Comparison of ENCODE assay signal across 25 cellular contexts in the genomic region with DNA sequence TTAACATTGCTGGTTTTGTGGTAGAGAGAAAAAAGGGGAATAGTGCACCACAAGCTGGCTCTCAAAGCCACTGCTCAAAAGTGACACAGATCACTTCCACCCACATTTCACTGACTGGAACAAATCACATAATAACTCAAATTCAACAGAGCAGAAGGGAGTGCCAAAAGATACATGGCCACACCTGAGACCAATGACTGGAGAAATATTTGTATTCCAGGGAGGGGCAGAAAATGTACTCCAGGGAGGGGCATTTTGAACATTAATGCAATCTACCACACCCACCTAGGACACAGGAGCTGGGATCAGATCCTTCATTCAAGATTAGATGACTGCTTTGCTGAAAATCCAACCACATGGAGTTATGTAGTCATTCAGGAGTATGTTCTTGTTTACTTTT. TPM values are rescaled to one million over a fixed set of nuclear protein-coding genes. Genes with fewer than 3 reads are reported as not detected.
A peak's percentile ranks its signal among the peaks of the same experiment; 100 is the strongest.
DNase-seq lines count a peak whose midpoint lies in the region; ATAC-seq and TF ChIP-seq lines count a peak whose summit lies in the region.
"Had no signal": no experiment of that assay in that cellular context is flagged by ENCODE, and none has a peak within 500 bp of the region (broad histone marks: within the 10 kb centered on the region; RNA-seq: fewer than 3 reads in every experiment).

No MANE protein-coding gene starts in this region.

- TF ChIP-seq CTCF in progenitor cell of endocrine pancreas (IDR thresholded peaks at IDR 0.05; ENCODE audit: unreplicated experiment) = no peak

- H3K27me3 ChIP-seq in SJCRH30 = no peaks in the 10 kb centered on the region
- H3K27me3 ChIP-seq: esophagus muscularis mucosa had no signal

- peak; percentile 58 for DNase-seq in Caki2 (ENCODE audit: low read depth)
- DNase-seq in NCI-H748 treated with DMSO at 0.1 percent for 48 hours (lab: John Stamatoyannopoulos, UW) = peak; percentile 8
- DNase-seq in progenitor cell of endocrine pancreas (ENCODE audit: low spot score, unreplicated experiment) = no peak
- no peak for DNase-seq in SJCRH30
- DNase-seq in cerebellar nuclear complex (lab: John Stamatoyannopoulos, UW) = no peak
- DNase-seq in NCI-H1694 (lab: John Stamatoyannopoulos, UW) = no peak
- DNase-seq: ACHN; activated CD4-positive, alpha-beta memory T cell treated with anti-CD3 and anti-CD28 coated beads for 36 hours; activated T-cell treated with anti-CD3 and anti-CD28 coated beads, Interleukin-2, amount 50 U/mL, for 48 hours; GM23248; heart right ventricle; NCI-H446 treated with DMSO at 0.1 percent for 48 hours; nephron progenitor cell; SHP77 treated with DMSO at 0.1 percent for 48 hours; stimulated activated CD4-positive, alpha-beta T cell treated with anti-CD3 and anti-CD28 coated beads, Interleukin-12 subunit alpha, Interleukin-12 subunit beta, amount 100 ng/mL, for 4 hours; T-helper 2 cell had no signal

- peak; percentile 88 for ATAC-seq in esophagus mucosa
- no peak for ATAC-seq in GM19035 (IDR thresholded peaks at IDR 0.05; ENCODE audit: unreplicated experiment)
- ATAC-seq: heart right ventricle had no signal

- peak overlapping the region; percentile 71 for H3K27ac Mint-ChIP-seq in progenitor cell of endocrine pancreas
- H3K27ac Mint-ChIP-seq: activated CD4-positive, alpha-beta memory T cell treated with anti-CD3 and anti-CD28 coated beads for 36 hours; activated naive CD8-positive, alpha-beta T cell; CD14-positive monocyte; memory B cell; nephron progenitor cell had no signal

- no peaks in the 10 kb centered on the region for H3K36me3 ChIP-seq in SJCRH30
- H3K36me3 ChIP-seq: WERI-Rb-1 had no signal

- H3K27me3 Mint-ChIP-seq in progenitor cell of endocrine pancreas = peaks cover 14% of the 10 kb centered on the region

- H3K27ac ChIP-seq in SJCRH30 = no peak overlapping the region
- H3K27ac ChIP-seq: coronary artery, esophagus muscularis mucosa, GM23248, heart right ventricle, WERI-Rb-1 had no signal

- no peaks in the 10 kb centered on the region for H3K4me1 ChIP-seq in SJCRH30

- H3K4me3 ChIP-seq in SJCRH30 = no peak overlapping the region
- H3K4me3 ChIP-seq: coronary artery, esophagus muscularis mucosa, GM23248, heart right ventricle had no signal

- peaks cover 8% of the 10 kb centered on the region for H3K4me1 Mint-ChIP-seq in progenitor cell of endocrine pancreas (ENCODE audit: low read depth)
- H3K4me1 Mint-ChIP-seq: CD14-positive monocyte, memory B cell had no signal

- H3K9me3 ChIP-seq in SJCRH30 (replicated peaks) = no peaks in the 10 kb centered on the region
- H3K9me3 ChIP-seq: esophagus muscularis mucosa, heart right ventricle had no signal

- no peak overlapping the region for H3K4me3 Mint-ChIP-seq in progenitor cell of endocrine pancreas (ENCODE audit: low read depth)
- H3K4me3 Mint-ChIP-seq: activated CD4-positive, alpha-beta memory T cell treated with anti-CD3 and anti-CD28 coated beads for 36 hours; activated naive CD8-positive, alpha-beta T cell; CD14-positive monocyte; memory B cell had no signal

- H3K9me3 Mint-ChIP-seq in progenitor cell of endocrine pancreas (ENCODE audit: low read depth) = no peaks in the 10 kb centered on the region
- H3K9me3 Mint-ChIP-seq: activated CD4-positive, alpha-beta memory T cell treated with anti-CD3 and anti-CD28 coated beads for 36 hours; memory B cell; nephron progenitor cell had no signal

- in situ Hi-C loops in Caki2 (cut with HindIII; ENCODE audit: low pct_unique_long_range_greater_than_20kb, low sequenced_read_pairs) = no loop called here

- peaks cover 8% of the 10 kb centered on the region for H3K36me3 Mint-ChIP-seq in progenitor cell of endocrine pancreas (ENCODE audit: insufficient read depth)
- H3K36me3 Mint-ChIP-seq: activated CD4-positive, alpha-beta memory T cell treated with anti-CD3 and anti-CD28 coated beads for 36 hours; activated naive CD8-positive, alpha-beta T cell; CD14-positive monocyte; memory B cell had no signal

RNA-seq across cellular contexts. Expression of a gene that starts 44.8 kb away (rescaled TPM):
- total RNA-seq in Caki2 (2014; rRNA removed; shearing (Covaris generic); ENCODE audit: low replicate concordance) = not detected in 2 replicates
- total RNA-seq in esophagus mucosa (0.08 TPM), progenitor cell of endocrine pancreas (not detected in 2 replicates)
- not detected in 2 replicates for total RNA-seq in SJCRH30 (2014; rRNA removed; shearing (Covaris generic))
- total RNA-seq: activated CD4-positive, alpha-beta memory T cell treated with anti-CD3 and anti-CD28 coated beads for 36 hours; GM23248; M059J had no signal

RNA-seq across cellular contexts. Expression of a gene that starts 53.3 kb away (rescaled TPM):
- 8.9 and 9.4 TPM in 2 replicates for total RNA-seq in Caki2 (2014; rRNA removed; shearing (Covaris generic); ENCODE audit: low replicate concordance)
- total RNA-seq in esophagus mucosa (36.9 TPM), progenitor cell of endocrine pancreas (53.9 and 56.9 TPM in 2 replicates)
- total RNA-seq in SJCRH30 (2014; rRNA removed; shearing (Covaris generic)) = 48.1 and 51.3 TPM in 2 replicates

Comparison
In these comparisons a context has a peak if more than half of its experiments do, and no peak if none do; other contexts are left out.
1. DNase-seq: peak in Caki2 (single experiment) and NCI-H748 treated with DMSO at 0.1 percent for 48 hours (single experiment); none in progenitor cell of endocrine pancreas (single experiment), SJCRH30 (0 of 2), cerebellar nuclear complex (0 of 2) and NCI-H1694 (single experiment).